In the genomic region with DNA sequence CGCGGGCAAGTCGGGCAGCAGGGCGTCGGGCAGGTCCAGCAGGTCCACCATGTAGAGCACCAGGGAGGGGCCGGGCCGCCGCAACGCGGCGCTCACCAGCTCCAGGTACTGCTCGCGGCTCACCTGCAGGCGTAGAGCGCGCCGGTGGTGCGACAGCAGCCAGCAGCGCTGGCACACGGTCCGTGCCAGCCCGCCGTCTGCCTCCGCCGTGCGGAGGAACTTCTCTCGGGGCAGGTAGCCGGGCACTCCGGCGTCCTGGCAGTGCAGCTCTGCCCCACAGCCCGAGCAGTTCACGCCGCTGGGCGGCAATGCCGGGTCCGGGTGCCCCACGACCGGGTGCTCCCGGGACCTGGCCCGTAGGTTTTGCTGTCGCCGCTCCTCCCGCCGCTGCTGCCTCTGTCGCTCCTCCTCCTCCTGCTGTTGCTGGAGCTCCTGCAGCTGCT, we compare ENCODE assay signal across 8 cellular contexts. TPM values are rescaled to one million over a fixed set of nuclear protein-coding genes. Genes with fewer than 3 reads are reported as not detected.
DNase-seq lines count a peak whose midpoint lies in the region; ATAC-seq and TF ChIP-seq lines count a peak whose summit lies in the region.

No MANE protein-coding gene starts in this region.

- peaks cover 15% of the 10 kb centered on the region for H3K9me3 Mint-ChIP-seq in activated CD4-positive, alpha-beta T cell treated with anti-CD3 and anti-CD28 coated beads for 36 hours (ENCODE audit: low read depth)

- POLR2A ChIA-PET in activated CD4-positive, alpha-beta T cell treated with anti-CD3 and anti-CD28 coated beads for 36 hours (lab: Charles Lee), result interaction anchor here (0.8 to 4.2 kb wide), 7 partner anchors 11 to 590 kb away, joined by 3 to 28 read pairs (median 6); a partner anchor contains a TSS

- DNase-seq in DND-41 (peak; percentile 30), A172 (ENCODE audit: low spot score) (no peak)
- peak; percentile 71 for DNase-seq in activated CD4-positive, alpha-beta T cell treated with anti-CD3 and anti-CD28 coated beads for 36 hours

- H3K4me3 Mint-ChIP-seq in activated CD4-positive, alpha-beta T cell treated with anti-CD3 and anti-CD28 coated beads for 36 hours, result peak overlapping the region; percentile 88

- H3K27ac ChIP-seq in DND-41 (ENCODE audit: low read length) (peak overlapping the region; percentile 77), HUES64 (ENCODE audit: low read depth, low read length) (no peak overlapping the region), muscle layer of duodenum (ENCODE audit: low read length) (peak overlapping the region; percentile 80), temporal lobe (ENCODE audit: low read depth, low read length) (peak overlapping the region; percentile 70)

- WGBS in HUES64, result under 1% methylated on average over 45 of the region's 45 CpGs

- CTCF ChIA-PET in activated CD4-positive, alpha-beta T cell treated with anti-CD3 and anti-CD28 coated beads for 36 hours (lab: Charles Lee), result interaction anchor here (1.0 to 2.9 kb wide), 3 partner anchors 12 to 69 kb away, joined by 3 to 19 read pairs (median 3); a partner anchor contains a TSS

- peaks cover 88% of the 10 kb centered on the region for H3K79me2 ChIP-seq in DND-41 (ENCODE audit: insufficient read depth, low read length)

- H3K4me1 ChIP-seq in DND-41 (ENCODE audit: insufficient read depth, low read length) (peaks cover 57% of the 10 kb centered on the region), HUES64 (ENCODE audit: insufficient read depth, low read length) (no peaks in the 10 kb centered on the region), endocrine pancreas (ENCODE audit: control insufficient read depth, insufficient read depth, low read length) (peaks cover 5% of the 10 kb centered on the region), muscle layer of duodenum (ENCODE audit: control insufficient read depth in 1 of 2, insufficient read depth in 2 of 2, low read length in 2 of 2) (peaks cover 13 to 40% of the 10 kb centered on the region in 2 donors)

- H3K4me3 ChIP-seq in DND-41 (ENCODE audit: low read depth in 1 of 2, low read length in 2 of 2) (peak overlapping the region; percentile 63 to 70), HUES64 (ENCODE audit: low read length) (peak overlapping the region; percentile 73), endocrine pancreas (ENCODE audit: control insufficient read depth, insufficient read depth, low read length) (no peak overlapping the region), muscle layer of duodenum (ENCODE audit: low read depth in 1 of 2, low read length in 2 of 2) (peak overlapping the region; percentile 94 to 99)

- ATAC-seq in DND-41 (ENCODE audit: insufficient read depth, low read depth) (peak; percentile 20), GM21390 (IDR thresholded peaks at IDR 0.05; ENCODE audit: unreplicated experiment) (peak; percentile 28)
- ATAC-seq in activated CD4-positive, alpha-beta T cell treated with anti-CD3 and anti-CD28 coated beads for 36 hours, result peak; percentile 14

- H3K27me3 Mint-ChIP-seq in activated CD4-positive, alpha-beta T cell treated with anti-CD3 and anti-CD28 coated beads for 36 hours, result no peaks in the 10 kb centered on the region

- H3K9ac ChIP-seq in DND-41 (ENCODE audit: low read depth, low read length) (peak overlapping the region; percentile 70), HUES64 (ENCODE audit: low read depth, low read length) (peak overlapping the region; percentile 81), endocrine pancreas (ENCODE audit: control insufficient read depth, insufficient read depth, low read length) (peak overlapping the region; percentile 62)

- H3K4me2 ChIP-seq in DND-41 (ENCODE audit: insufficient read depth, low read length), result peak overlapping the region; percentile 99

- peak overlapping the region; percentile 89 for H2AFZ ChIP-seq in DND-41 (ENCODE audit: low read depth, low read length)

- H3K27ac Mint-ChIP-seq in activated CD4-positive, alpha-beta T cell treated with anti-CD3 and anti-CD28 coated beads for 36 hours, result peak overlapping the region; percentile 97

- H3K36me3 ChIP-seq in DND-41 (ENCODE audit: insufficient read depth, low read length) (peaks cover 52% of the 10 kb centered on the region), HUES64 (ENCODE audit: insufficient read depth, low read length) (peaks cover 25% of the 10 kb centered on the region), endocrine pancreas (ENCODE audit: control insufficient read depth, insufficient read depth, low read length) (peaks cover 13% of the 10 kb centered on the region), muscle layer of duodenum (ENCODE audit: control insufficient read depth in 1 of 2, insufficient read depth in 2 of 2, low read length in 2 of 2) (peaks cover 20 to 23% of the 10 kb centered on the region in 2 donors)

- peaks cover 49% of the 10 kb centered on the region for H4K20me1 ChIP-seq in DND-41 (ENCODE audit: insufficient read depth, low read length)

- H3K27me3 ChIP-seq in DND-41 (ENCODE audit: insufficient read depth, low read length, poor library complexity) (no peaks in the 10 kb centered on the region), HUES64 (ENCODE audit: insufficient read depth, low read length) (no peaks in the 10 kb centered on the region), endocrine pancreas (ENCODE audit: control insufficient read depth, insufficient read depth, low read length) (no peaks in the 10 kb centered on the region), muscle layer of duodenum (ENCODE audit: low read depth, low read length) (no peaks in the 10 kb centered on the region)

- TF ChIP-seq CTCF in DND-41 (IDR thresholded peaks at IDR 0.05; ENCODE audit: borderline replicate concordance, extremely low read depth, low read length, poor library complexity, severe bottlenecking), result peak; percentile 4

- H3K36me3 Mint-ChIP-seq in activated CD4-positive, alpha-beta T cell treated with anti-CD3 and anti-CD28 coated beads for 36 hours (ENCODE audit: low read depth), result peaks cover 65% of the 10 kb centered on the region

- H3K9me3 ChIP-seq in DND-41 (ENCODE audit: insufficient read depth, low read length, severe bottlenecking), result no peaks in the 10 kb centered on the region
- H3K9me3 ChIP-seq in HUES64 (ENCODE audit: insufficient read depth, low read depth, low read length), result no peaks in the 10 kb centered on the region
- no peaks in the 10 kb centered on the region for H3K9me3 ChIP-seq in endocrine pancreas (ENCODE audit: control insufficient read depth, low read length)
- H3K9me3 ChIP-seq in muscle layer of duodenum (ENCODE audit: control insufficient read depth in 1 of 2, low read length in 2 of 2), result peaks cover 0 to 6% of the 10 kb centered on the region in 2 donors

- H3K4me1 Mint-ChIP-seq in activated CD4-positive, alpha-beta T cell treated with anti-CD3 and anti-CD28 coated beads for 36 hours, result peaks cover 52% of the 10 kb centered on the region

- intact Hi-C loops in activated CD4-positive, alpha-beta T cell treated with anti-CD3 and anti-CD28 coated beads for 36 hours (cut with DNase I, micrococcal nuclease), result loop anchor here (1.0 to 5.0 kb wide), 11 partner anchors 68 to 1582 kb away; a partner anchor contains a TSS

RNA-seq across cellular contexts. Expression of a gene that starts 0.5 kb away (rescaled TPM):
- polyA plus RNA-seq in HUES64 (2013, experiment 1 of 2), result 14.3 TPM
- 17.0 TPM for polyA plus RNA-seq in HUES64 (2013, experiment 2 of 2)
- total RNA-seq in activated CD4-positive, alpha-beta T cell treated with anti-CD3 and anti-CD28 coated beads for 36 hours, result 10 to 100 TPM; 24.9 to 31.5 TPM
- 16.7 TPM for total RNA-seq in temporal lobe
- total RNA-seq in A172 (2014; rRNA removed; shearing (Covaris generic)), result 11.0 and 12.0 TPM in 2 replicates

RNA-seq across cellular contexts. Expression of a gene that starts 1.8 kb away (rescaled TPM):
- polyA plus RNA-seq in HUES64 (2013, experiment 1 of 2), result 82.8 TPM
- 74.4 TPM for polyA plus RNA-seq in HUES64 (2013, experiment 2 of 2)
- 100 to 1,000 TPM; 108 to 133 TPM for total RNA-seq in activated CD4-positive, alpha-beta T cell treated with anti-CD3 and anti-CD28 coated beads for 36 hours
- 179 TPM for total RNA-seq in temporal lobe
- total RNA-seq in A172 (2014; rRNA removed; shearing (Covaris generic)), result 138 and 174 TPM in 2 replicates
